In the genomic region with DNA sequence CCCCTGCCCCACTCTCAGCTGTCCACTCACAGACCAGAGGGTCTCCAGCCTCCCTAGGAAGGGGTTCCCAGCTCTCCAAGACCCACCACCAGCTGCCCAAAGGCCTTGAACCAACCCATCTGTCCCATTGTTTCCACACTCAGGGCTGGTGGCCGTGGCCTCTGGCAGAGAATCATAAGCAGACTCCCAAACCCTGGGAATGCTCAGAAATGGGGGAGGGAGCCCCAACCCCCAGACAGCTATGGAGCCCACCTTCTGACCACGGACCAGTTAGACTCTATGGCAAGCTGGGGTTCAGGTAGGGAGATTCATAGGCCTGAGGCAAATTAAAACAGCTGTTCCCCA, we compare ENCODE assay signal across 28 cellular contexts.
A peak's percentile ranks its signal among the peaks of the same experiment; 100 is the strongest.
DNase-seq lines count a peak whose midpoint lies in the region; ATAC-seq and TF ChIP-seq lines count a peak whose summit lies in the region.
"Had no signal": no experiment of that assay in that cellular context is flagged by ENCODE, and none has a peak within 500 bp of the region (broad histone marks: within the 10 kb centered on the region; RNA-seq: fewer than 3 reads in every experiment).

No MANE protein-coding gene starts in this region.

- 76% methylated on average over 2 of the region's 2 CpGs for WGBS in right cardiac atrium
- 91 to 93% methylated on average over 2 of the region's 2 CpGs for WGBS in aorta, 2 donors

- H3K36me3 ChIP-seq in BLaER1 treated with 17β-estradiol and CSF1 and Interleukin-3, amounts not matched to agents 10 nM and 100 nM: no peaks in the 10 kb centered on the region
- H3K36me3 ChIP-seq in aorta (ENCODE audit: control insufficient read depth in 1 of 2, insufficient read depth in 2 of 2, low read length in 1 of 2): no peaks in the 10 kb centered on the region
- no peaks in the 10 kb centered on the region for H3K36me3 ChIP-seq in MG63
- H3K36me3 ChIP-seq: adrenal gland, brain microvascular endothelial cell, neutrophil, prostate gland, SJSA1, suprapubic skin, upper lobe of right lung had no signal

- no peak overlapping the region for H3K4me3 Mint-ChIP-seq in progenitor cell of endocrine pancreas (ENCODE audit: low read depth)
- H3K4me3 Mint-ChIP-seq: activated CD4-positive, alpha-beta T cell treated with anti-CD3 and anti-CD28 coated beads for 36 hours; CD4-positive, CD25-positive, alpha-beta regulatory T cell; immature natural killer cell had no signal

- no peak overlapping the region for H3K27ac Mint-ChIP-seq in progenitor cell of endocrine pancreas
- H3K27ac Mint-ChIP-seq: activated CD4-positive, alpha-beta T cell treated with anti-CD3 and anti-CD28 coated beads for 36 hours; CD4-positive, CD25-positive, alpha-beta regulatory T cell; immature natural killer cell had no signal

- H3K4me1 Mint-ChIP-seq in progenitor cell of endocrine pancreas (ENCODE audit: low read depth): peaks cover 9% of the 10 kb centered on the region
- H3K4me1 Mint-ChIP-seq: activated CD4-positive, alpha-beta T cell treated with anti-CD3 and anti-CD28 coated beads for 36 hours; CD4-positive, CD25-positive, alpha-beta regulatory T cell had no signal

- no peaks in the 10 kb centered on the region for H3K9me3 ChIP-seq in BLaER1 treated with 17β-estradiol and CSF1 and Interleukin-3, amounts not matched to agents 10 nM and 100 nM (replicated peaks in 1 of 11)
- H3K9me3 ChIP-seq in right cardiac atrium (ENCODE audit: control insufficient read depth, low read length) (no peaks in the 10 kb centered on the region), aorta (ENCODE audit: control insufficient read depth, low read length) (no peaks in the 10 kb centered on the region), MG63 (no peaks in the 10 kb centered on the region)
- H3K9me3 ChIP-seq: adrenal gland, neutrophil, prostate gland, SJSA1, suprapubic skin, upper lobe of right lung had no signal

- H3K9ac ChIP-seq in BLaER1 treated with 17β-estradiol and CSF1 and Interleukin-3, amounts not matched to agents 10 nM and 100 nM: peak overlapping the region in 4 of 11 experiments; percentile 5 to 38 (median 10); a peak in 3 of 22 replicates
- H3K9ac ChIP-seq: GM23248 had no signal

- H3K4me2 ChIP-seq in BLaER1 treated with 17β-estradiol and CSF1 and Interleukin-3, amounts not matched to agents 10 nM and 100 nM: peak overlapping the region; percentile 68 to 95 (median 87)

- H3K4me3 ChIP-seq in BLaER1 treated with 17β-estradiol and CSF1 and Interleukin-3, amounts not matched to agents 10 nM and 100 nM: no peak overlapping the region; a peak in 1 of 20 replicates
- H3K4me3 ChIP-seq in right cardiac atrium (ENCODE audit: low read length) (no peak overlapping the region), aorta (ENCODE audit: low read length in 2 of 2) (no peak overlapping the region), MG63 (no peak overlapping the region)
- H3K4me3 ChIP-seq: adrenal gland, GM23248, K562, prostate gland, SJSA1, suprapubic skin, upper lobe of right lung had no signal

- no peaks in the 10 kb centered on the region for H3K9me3 Mint-ChIP-seq in progenitor cell of endocrine pancreas (ENCODE audit: low read depth)
- H3K9me3 Mint-ChIP-seq: CD4-positive, CD25-positive, alpha-beta regulatory T cell; immature natural killer cell had no signal

- no peaks in the 10 kb centered on the region; a peak in 1 of 22 replicates for H4K20me1 ChIP-seq in BLaER1 treated with 17β-estradiol and CSF1 and Interleukin-3, amounts not matched to agents 10 nM and 100 nM

- peak; percentile 43 for DNase-seq in activated CD8-positive, alpha-beta memory T cell treated with anti-CD3 and anti-CD28 coated beads for 24 hours
- DNase-seq in activated CD8-positive, alpha-beta memory T cell treated with anti-CD3 and anti-CD28 coated beads, Interleukin-2, amount 50 U/mL, for 48 hours: no peak
- DNase-seq in right cardiac atrium: no peak
- peak; percentile 3 for DNase-seq in progenitor cell of endocrine pancreas (ENCODE audit: low spot score, unreplicated experiment)
- DNase-seq in aorta: no peak
- no peak for DNase-seq in D341Med (ENCODE audit: low spot score)
- no peak for DNase-seq in MG63
- DNase-seq: activated CD4-positive, alpha-beta T cell treated with anti-CD3 and anti-CD28 coated beads for 36 hours; activated naive CD4-positive, alpha-beta T cell treated with Interleukin-2 at 50 U/mL for 16 hours; brain microvascular endothelial cell; CD4-positive, CD25-positive, alpha-beta regulatory T cell; immature natural killer cell; mesendoderm; NCI-H1694; NCI-H446 treated with DMSO at 0.1 percent for 48 hours; stimulated activated naive CD4-positive, alpha-beta T cell; T1000; upper lobe of right lung had no signal

- H3K36me3 Mint-ChIP-seq in progenitor cell of endocrine pancreas (ENCODE audit: insufficient read depth): no peaks in the 10 kb centered on the region
- H3K36me3 Mint-ChIP-seq: CD4-positive, CD25-positive, alpha-beta regulatory T cell; immature natural killer cell had no signal

- ATAC-seq in right cardiac atrium (no peak), aorta (ENCODE audit: low FRiP score) (no peak)
- ATAC-seq: activated CD4-positive, alpha-beta T cell treated with anti-CD3 and anti-CD28 coated beads for 36 hours; K562; left colon; upper lobe of right lung had no signal

- TF ChIP-seq CTCF in progenitor cell of endocrine pancreas (IDR thresholded peaks at IDR 0.05; ENCODE audit: unreplicated experiment): no peak

- H3K27me3 ChIP-seq in BLaER1 treated with 17β-estradiol and CSF1 and Interleukin-3, amounts not matched to agents 10 nM and 100 nM: peaks cover 0 to 4% (median 0%) of the 10 kb centered on the region in 11 experiments; a peak in 1 of 22 replicates
- no peaks in the 10 kb centered on the region for H3K27me3 ChIP-seq in right cardiac atrium (ENCODE audit: control insufficient read depth, insufficient read depth)
- H3K27me3 ChIP-seq in aorta (ENCODE audit: control insufficient read depth in 1 of 2, insufficient read depth in 2 of 2, low read length in 1 of 2): no peaks in the 10 kb centered on the region
- H3K27me3 ChIP-seq in MG63: no peaks in the 10 kb centered on the region
- H3K27me3 ChIP-seq: adrenal gland, brain microvascular endothelial cell, neutrophil, SJSA1, suprapubic skin, upper lobe of right lung had no signal

- peak overlapping the region in 7 of 11 experiments; percentile 14 to 63 (median 32); a peak in 8 of 22 replicates for H3K27ac ChIP-seq in BLaER1 treated with 17β-estradiol and CSF1 and Interleukin-3, amounts not matched to agents 10 nM and 100 nM
- H3K27ac ChIP-seq in right cardiac atrium (ENCODE audit: low read length): peak overlapping the region; percentile 73
- H3K27ac ChIP-seq in aorta (ENCODE audit: low read depth in 1 of 2, low read length in 2 of 2): no peak overlapping the region
- H3K27ac ChIP-seq: brain microvascular endothelial cell, GM23248, neutrophil, prostate gland, SJSA1, suprapubic skin, upper lobe of right lung, VCaP had no signal

- H3K27me3 Mint-ChIP-seq in progenitor cell of endocrine pancreas: peaks cover 14% of the 10 kb centered on the region
- H3K27me3 Mint-ChIP-seq: activated CD4-positive, alpha-beta T cell treated with anti-CD3 and anti-CD28 coated beads for 36 hours had no signal

- intact Hi-C loops in right cardiac atrium (cut with DNase I): loop anchor here in 1 of 4 donors (10.0 kb wide), 1 partner anchor 281 kb away; a partner anchor contains a TSS
- intact Hi-C loops in aorta (cut with DNase I): no loop called here

- H3K4me1 ChIP-seq in BLaER1 treated with 17β-estradiol and CSF1 and Interleukin-3, amounts not matched to agents 10 nM and 100 nM: peaks cover 44 to 72% (median 66%) of the 10 kb centered on the region in 10 experiments
- H3K4me1 ChIP-seq in right cardiac atrium (ENCODE audit: control insufficient read depth, insufficient read depth, low read length): peaks cover 35% of the 10 kb centered on the region
- no peaks in the 10 kb centered on the region for H3K4me1 ChIP-seq in aorta (ENCODE audit: control insufficient read depth in 1 of 2, insufficient read depth in 2 of 2, low read length in 2 of 2)
- H3K4me1 ChIP-seq: prostate gland, upper lobe of right lung had no signal

Comparison
In these comparisons a context has a peak if more than half of its experiments do, and no peak if none do; other contexts are left out.
1. DNase-seq: peak in activated CD8-positive, alpha-beta memory T cell treated with anti-CD3 and anti-CD28 coated beads for 24 hours (single experiment) and progenitor cell of endocrine pancreas (single experiment); none in activated CD8-positive, alpha-beta memory T cell treated with anti-CD3 and anti-CD28 coated beads, Interleukin-2, amount 50 U/mL, for 48 hours (single experiment), right cardiac atrium (0 of 3), aorta (0 of 2), D341Med (single experiment) and MG63 (single experiment).
2. H3K27ac ChIP-seq: peak in BLaER1 treated with 17β-estradiol and CSF1 and Interleukin-3, amounts not matched to agents 10 nM and 100 nM (7 of 11) and right cardiac atrium (single experiment); none in aorta (0 of 2).